In the genomic region with DNA sequence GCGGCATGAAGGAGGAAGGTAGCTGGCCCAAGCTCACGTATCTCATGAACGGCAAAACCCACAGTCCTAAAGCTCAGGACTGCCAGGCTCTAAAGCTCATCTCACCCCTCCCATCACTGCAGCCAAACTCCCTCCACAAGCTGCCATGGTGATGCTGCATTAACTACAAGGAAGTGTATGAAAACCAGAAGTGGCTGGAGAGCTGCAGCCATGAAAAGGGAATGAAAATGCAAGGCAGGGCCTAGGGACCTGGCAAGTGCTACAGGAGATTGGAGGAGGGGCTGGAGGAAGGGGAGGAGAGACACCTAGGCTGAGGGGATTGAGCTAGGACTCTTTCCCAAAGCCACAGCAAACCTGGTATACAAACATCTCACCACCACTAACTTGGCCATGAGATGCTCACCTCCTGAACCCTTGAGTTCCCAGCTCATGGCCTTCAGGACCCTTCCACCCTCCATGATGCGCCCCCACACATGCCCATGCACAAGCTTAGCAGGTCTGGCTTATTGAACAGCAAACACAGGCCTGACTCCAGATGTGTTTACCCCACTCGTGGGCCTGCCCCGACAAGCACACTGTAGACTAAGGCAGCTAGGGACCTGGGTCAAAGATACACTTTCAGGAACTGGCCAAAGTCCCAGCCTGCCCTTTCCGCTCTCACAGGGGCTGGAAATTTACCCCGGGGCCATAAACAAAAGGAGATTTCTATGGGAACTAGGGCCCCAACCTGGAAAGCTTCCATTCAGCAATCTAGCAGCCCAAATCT, we compare ENCODE assay signal across 10 cellular contexts. TPM values are rescaled to one million over a fixed set of nuclear protein-coding genes. Genes with fewer than 3 reads are reported as not detected.
DNase-seq lines count a peak whose midpoint lies in the region; ATAC-seq and TF ChIP-seq lines count a peak whose summit lies in the region.
"Had no signal": no experiment of that assay in that cellular context is flagged by ENCODE, and none has a peak within 500 bp of the region (broad histone marks: within the 10 kb centered on the region; RNA-seq: fewer than 3 reads in every experiment).

No MANE protein-coding gene starts in this region.

- peaks cover 22% of the 10 kb centered on the region for H3K4me1 ChIP-seq in effector memory CD4-positive, alpha-beta T cell (ENCODE audit: control insufficient read depth, insufficient read depth, low read length, poor library complexity, severe bottlenecking)

- H3K27me3 Mint-ChIP-seq in progenitor cell of endocrine pancreas: peaks cover 6% of the 10 kb centered on the region

- no peak for TF ChIP-seq CTCF in progenitor cell of endocrine pancreas (IDR thresholded peaks at IDR 0.05; ENCODE audit: unreplicated experiment)

- no peak overlapping the region for H3K27ac ChIP-seq in effector memory CD4-positive, alpha-beta T cell (ENCODE audit: insufficient read depth, low read length, poor library complexity, severe bottlenecking)

- ATAC-seq in esophagus mucosa (peak; percentile 27), GM18502 (IDR thresholded peaks at IDR 0.05; ENCODE audit: poor library complexity, unreplicated experiment) (no peak)

- H3K27ac Mint-ChIP-seq in progenitor cell of endocrine pancreas: peak overlapping the region; percentile 53

- no peak overlapping the region for H3K4me3 ChIP-seq in effector memory CD4-positive, alpha-beta T cell (ENCODE audit: insufficient read depth, low read depth, low read length, poor library complexity, severe bottlenecking)

- no peak overlapping the region for H3K4me3 Mint-ChIP-seq in progenitor cell of endocrine pancreas (ENCODE audit: low read depth)

- peak; percentile 8 for DNase-seq in COLO829 (ENCODE audit: low spot score)
- peak; percentile 74 for DNase-seq in NCI-H1694 treated with DMSO at 0.1 percent for 48 hours (lab: John Stamatoyannopoulos, UW)
- no peak for DNase-seq in progenitor cell of endocrine pancreas (ENCODE audit: low spot score, unreplicated experiment)
- no peak for DNase-seq in GM19238 (ENCODE audit: insufficient read length, low spot score)
- no peak for DNase-seq in effector memory CD4-positive, alpha-beta T cell
- DNase-seq in foreskin melanocyte: no peak
- DNase-seq: Calu3, NCI-H345 had no signal

- H3K36me3 Mint-ChIP-seq in progenitor cell of endocrine pancreas (ENCODE audit: insufficient read depth): no peaks in the 10 kb centered on the region

- H3K27me3 ChIP-seq in effector memory CD4-positive, alpha-beta T cell (replicated peaks; ENCODE audit: control insufficient read depth, insufficient read depth, low read length, poor library complexity, severe bottlenecking): no peaks in the 10 kb centered on the region

- peaks cover 9% of the 10 kb centered on the region for H3K4me1 Mint-ChIP-seq in progenitor cell of endocrine pancreas (ENCODE audit: low read depth)

- no peaks in the 10 kb centered on the region for H3K9me3 Mint-ChIP-seq in progenitor cell of endocrine pancreas (ENCODE audit: low read depth)

- H3K9me3 ChIP-seq in effector memory CD4-positive, alpha-beta T cell (ENCODE audit: control insufficient read depth, low read length): no peaks in the 10 kb centered on the region

- no peaks in the 10 kb centered on the region for H3K36me3 ChIP-seq in effector memory CD4-positive, alpha-beta T cell (ENCODE audit: control insufficient read depth, insufficient read depth, low read length)

RNA-seq across cellular contexts. Expression of gene LTBP2, which starts 42.0 kb away (rescaled TPM):
- 14.4 TPM for total RNA-seq in esophagus mucosa
- 0.47 and 0.79 TPM in 2 replicates for total RNA-seq in progenitor cell of endocrine pancreas

Comparison
In these comparisons a context has a peak if more than half of its experiments do, and no peak if none do; other contexts are left out.
1. DNase-seq: peak in COLO829 (single experiment) and NCI-H1694 treated with DMSO at 0.1 percent for 48 hours (single experiment); none in progenitor cell of endocrine pancreas (single experiment), GM19238 (single experiment), effector memory CD4-positive, alpha-beta T cell (0 of 3) and foreskin melanocyte (single experiment).